Comparison of ENCODE assay signal across 9 cellular contexts in the genomic region with DNA sequence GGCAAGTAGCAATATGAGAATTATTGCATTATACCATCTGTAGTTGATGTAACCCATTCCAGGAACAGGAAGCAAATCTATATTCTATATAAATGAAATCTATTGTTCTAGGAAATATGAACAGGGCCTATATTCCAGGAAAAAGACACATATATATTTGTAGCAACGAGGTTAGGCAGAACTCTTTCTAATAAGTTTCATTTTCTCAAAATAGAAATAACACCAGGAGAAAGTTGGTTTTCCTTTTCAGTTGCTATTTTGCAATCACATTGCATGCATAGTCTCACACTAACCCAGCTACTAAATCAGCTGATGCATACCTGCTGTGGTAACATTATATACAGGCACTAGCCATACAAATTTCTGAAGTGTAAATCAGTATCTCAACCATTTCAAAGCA. TPM values are rescaled to one million over a fixed set of nuclear protein-coding genes. Genes with fewer than 3 reads are reported as not detected.
DNase-seq lines count a peak whose midpoint lies in the region; ATAC-seq and TF ChIP-seq lines count a peak whose summit lies in the region.
"Had no signal": no experiment of that assay in that cellular context is flagged by ENCODE, and none has a peak within 500 bp of the region (broad histone marks: within the 10 kb centered on the region; RNA-seq: fewer than 3 reads in every experiment).

No MANE protein-coding gene starts in this region.

- H3K27me3 Mint-ChIP-seq in HFFc6 (ENCODE audit: insufficient read depth) (no peaks in the 10 kb centered on the region), MCF 10A (ENCODE audit: insufficient read depth, unreplicated experiment) (no peaks in the 10 kb centered on the region), T-helper 17 cell (no peaks in the 10 kb centered on the region), immature natural killer cell (ENCODE audit: low read depth in 3 of 3) (peaks cover 4 to 10% (median 5%) of the 10 kb centered on the region in 3 donors)

- H3K4me3 Mint-ChIP-seq in HFFc6 (peak overlapping the region; percentile 17; the same call in 1 of the 2 replicates), MCF 10A (ENCODE audit: unreplicated experiment) (no peak overlapping the region), T-helper 17 cell (no peak overlapping the region), immature natural killer cell (peak overlapping the region in 1 of 5 donors; percentile 7)
- H3K4me3 Mint-ChIP-seq: activated CD4-positive, alpha-beta memory T cell treated with anti-CD3 and anti-CD28 coated beads, Interleukin-2, amount 10 ng/mL, durations not matched to agents 7 days and 5 days had no signal

- peak; percentile 77 for DNase-seq in AG08395 (ENCODE audit: low spot score)
- peak; percentile 63 for DNase-seq in HFFc6
- DNase-seq in MCF 10A (ENCODE audit: unreplicated experiment) = peak; percentile 59
- DNase-seq in mucosa of descending colon = no peak
- DNase-seq in T-helper 17 cell = no peak
- no peak for DNase-seq in head of caudate nucleus
- no peak for DNase-seq in immature natural killer cell
- DNase-seq: activated CD4-positive, alpha-beta memory T cell treated with anti-CD3 and anti-CD28 coated beads, Interleukin-2, amount 10 ng/mL, durations not matched to agents 7 days and 5 days had no signal

- TF ChIP-seq CTCF in HFFc6 (IDR thresholded peaks at IDR 0.05) (no peak), MCF 10A (IDR thresholded peaks at IDR 0.05; ENCODE audit: unreplicated experiment) (no peak), mucosa of descending colon (IDR thresholded peaks at IDR 0.05) (no peak)

- POLR2A ChIA-PET in MCF 10A (lab: Yijun Ruan, JAX) = interaction anchor here (0.9 to 2.5 kb wide), 11 partner anchors 9 to 97 kb away, joined by 3 to 12 read pairs (median 5); partner anchors contain the start of genes IFIT1 and IFIT3

- peak overlapping the region; percentile 87 for H3K27ac Mint-ChIP-seq in HFFc6
- H3K27ac Mint-ChIP-seq in MCF 10A (ENCODE audit: low read depth, unreplicated experiment) = peak overlapping the region; percentile 82
- H3K27ac Mint-ChIP-seq in T-helper 17 cell = no peak overlapping the region
- H3K27ac Mint-ChIP-seq in immature natural killer cell = peak overlapping the region in 1 of 6 donors; percentile 25
- H3K27ac Mint-ChIP-seq: activated CD4-positive, alpha-beta memory T cell treated with anti-CD3 and anti-CD28 coated beads, Interleukin-2, amount 10 ng/mL, durations not matched to agents 7 days and 5 days had no signal

- H3K4me1 ChIP-seq in mucosa of descending colon (ENCODE audit: low read depth) = no peaks in the 10 kb centered on the region

- intact Hi-C loops in MCF 10A (cut with micrococcal nuclease) = loop anchor here (1.0 kb wide), 1 partner anchor 74 kb away; no protein-coding TSS in a partner anchor
- intact Hi-C loops in mucosa of descending colon (cut with DNase I, micrococcal nuclease) = no loop called here
- intact Hi-C loops in head of caudate nucleus (cut with DNase I) = no loop called here

- H3K4me1 Mint-ChIP-seq in HFFc6 (ENCODE audit: low read depth) (peaks cover 52% of the 10 kb centered on the region), MCF 10A (ENCODE audit: insufficient read depth, unreplicated experiment) (peaks cover 16% of the 10 kb centered on the region), T-helper 17 cell (peaks cover 4% of the 10 kb centered on the region), immature natural killer cell (peaks cover 21 to 28% of the 10 kb centered on the region in 2 donors)

- H3K36me3 Mint-ChIP-seq in HFFc6 (ENCODE audit: low read depth) (peaks cover 6% of the 10 kb centered on the region), MCF 10A (ENCODE audit: insufficient read depth, unreplicated experiment) (no peaks in the 10 kb centered on the region), T-helper 17 cell (ENCODE audit: low read depth) (no peaks in the 10 kb centered on the region), immature natural killer cell (peaks cover 0 to 3% (median 0%) of the 10 kb centered on the region in 3 donors)

- no peak overlapping the region for H3K4me3 ChIP-seq in mucosa of descending colon

- CTCF ChIA-PET in MCF 10A (lab: Yijun Ruan, JAX) = interaction anchor here (3.6 kb wide), 1 partner anchor 73 kb away, joined by 14 read pairs; no protein-coding TSS in a partner anchor

- ATAC-seq in mucosa of descending colon (peak; percentile 42), HG03442 (IDR thresholded peaks at IDR 0.05; ENCODE audit: unreplicated experiment) (no peak), T-helper 17 cell (no peak)

- 0 out of 2 replicates have a peak, but pooled peaks cover 5% of the 10 kb centered on the region for H3K9me3 Mint-ChIP-seq in HFFc6
- H3K9me3 Mint-ChIP-seq in MCF 10A (ENCODE audit: unreplicated experiment) = no peaks in the 10 kb centered on the region
- H3K9me3 Mint-ChIP-seq in immature natural killer cell = peaks cover 0 to 6% (median 0%) of the 10 kb centered on the region in 6 donors

- no peaks in the 10 kb centered on the region for H3K36me3 ChIP-seq in mucosa of descending colon (ENCODE audit: low read depth)

- H3K9me3 ChIP-seq in mucosa of descending colon (no peaks in the 10 kb centered on the region), T-helper 17 cell (ENCODE audit: control insufficient read depth, low read length, poor library complexity, severe bottlenecking) (no peaks in the 10 kb centered on the region)

- BruUV-seq in MCF 10A (replicated peaks; lab: Mats Ljungman, UMichigan) = no TSS peak

RNA-seq across cellular contexts. Expression of gene IFIT2, which starts 6.2 kb away (rescaled TPM):
- 10 to 100 TPM in 5 of 6 experiments, 1 to 10 TPM in 1; 8.7 to 14.1 (median 13.0) TPM for total RNA-seq in HFFc6 (2021; fragmentation: NEBNext Ultra II Directional; extraction: Animal tissue kit (Norgen Biotek cat#: 25700))
- total RNA-seq in MCF 10A (2022) (0.58 and 1.3 TPM in 2 replicates), mucosa of descending colon (1 to 10 TPM; 6.9 to 7.6 (median 7.5) TPM), T-helper 17 cell (10 to 100 TPM; 17.6 to 19.5 TPM)
- 10 to 100 TPM; 10.3 to 20.8 (median 13.9) TPM for polyA plus RNA-seq in immature natural killer cell

RNA-seq across cellular contexts. Expression of gene IFIT3, which starts 32.2 kb away (rescaled TPM):
- total RNA-seq in HFFc6 (2021; fragmentation: NEBNext Ultra II Directional; extraction: Animal tissue kit (Norgen Biotek cat#: 25700)) = 10 to 100 TPM; 11.5 to 18.6 (median 18.0) TPM
- 1.4 and 3.6 TPM in 2 replicates for total RNA-seq in MCF 10A (2022)
- total RNA-seq in mucosa of descending colon = 10 to 100 TPM in 2 of 3 donors, 1 to 10 TPM in 1; 5.8 to 12.7 (median 11.2) TPM
- 10 to 100 TPM in 1 of 2 donors, 1 to 10 TPM in 1; 5.4 to 10.3 TPM for total RNA-seq in T-helper 17 cell
- 10 to 100 TPM in 2 of 3 donors, 1 to 10 TPM in 1; 8.2 to 23.8 (median 12.5) TPM for polyA plus RNA-seq in immature natural killer cell

RNA-seq across cellular contexts. Expression of gene LIPA, which starts 44.0 kb away (rescaled TPM):
- total RNA-seq in HFFc6 (2021; fragmentation: NEBNext Ultra II Directional; extraction: Animal tissue kit (Norgen Biotek cat#: 25700)) = 100 to 1,000 TPM; 108 to 212 (median 122) TPM
- total RNA-seq in MCF 10A (2022) (18.5 and 22.3 TPM in 2 replicates), mucosa of descending colon (10 to 100 TPM; 20.6 to 34.5 (median 29.6) TPM), T-helper 17 cell (10 to 100 TPM; 24.7 to 33.8 TPM)
- 100 to 1,000 TPM; 120 to 196 (median 125) TPM for polyA plus RNA-seq in immature natural killer cell

Comparison
In these comparisons a context has a peak if more than half of its experiments do, and no peak if none do; other contexts are left out.
1. DNase-seq: peak in AG08395 (single experiment), HFFc6 (single experiment) and MCF 10A (single experiment); none in mucosa of descending colon (0 of 3), T-helper 17 cell (0 of 3), head of caudate nucleus (0 of 42) and immature natural killer cell (0 of 3).